ENCODE assay signal across 17 cellular contexts in the genomic region with DNA sequence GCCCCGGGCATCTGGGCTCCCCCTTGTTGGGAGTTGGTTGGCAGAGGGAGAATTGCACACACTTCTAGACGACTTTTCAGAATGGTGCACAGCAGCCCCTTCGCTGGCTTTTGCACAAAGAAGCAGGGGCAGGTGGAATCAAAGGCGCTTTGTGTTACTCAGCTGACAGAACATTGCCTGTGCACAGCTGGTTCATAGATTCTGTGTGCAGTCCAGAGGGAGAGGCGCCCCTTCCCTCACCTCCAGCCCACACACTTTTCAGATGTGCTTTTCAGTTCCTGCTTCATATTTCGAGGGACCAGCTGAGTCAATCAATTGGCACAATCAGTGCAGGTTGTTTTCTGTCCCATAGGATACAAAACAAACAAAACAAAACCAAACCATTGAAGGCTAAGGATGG.
DNase-seq lines count a peak whose midpoint lies in the region; ATAC-seq lines count a peak whose summit lies in the region.
"Had no signal": no experiment of that assay in that cellular context is flagged by ENCODE, and none has a peak within 500 bp of the region (broad histone marks: within the 10 kb centered on the region; RNA-seq: fewer than 3 reads in every experiment).

No MANE protein-coding gene starts in this region.

- no peak overlapping the region for H3K27ac Mint-ChIP-seq in stimulated activated memory B cell treated with anti-CD40 and anti-IgM and Interleukin-4, amounts not matched to agents 10 μg/mL and 1 μg/mL and 100 μg/mL, for 72 hours
- H3K27ac Mint-ChIP-seq in activated naive CD8-positive, alpha-beta T cell treated with anti-CD3 and anti-CD28 coated beads for 36 hours = no peak overlapping the region

- peaks cover 8% of the 10 kb centered on the region for H3K4me1 ChIP-seq in SJCRH30
- H3K4me1 ChIP-seq: A549 had no signal

- H3K36me3 ChIP-seq in SJCRH30 = no peaks in the 10 kb centered on the region

- H3K4me3 ChIP-seq in SJCRH30 = no peak overlapping the region
- H3K4me3 ChIP-seq: A549 had no signal

- DNase-seq in NCI-H345 (lab: John Stamatoyannopoulos, UW) = peak; percentile 12
- DNase-seq in NCI-H345 treated with DMSO at 0.1 percent for 48 hours (lab: John Stamatoyannopoulos, UW; ENCODE audit: unreplicated experiment) = no peak
- DNase-seq in SJCRH30 = peak; percentile 38 to 70
- no peak for DNase-seq in SKM-1 (lab: John Stamatoyannopoulos, UW; ENCODE audit: unreplicated experiment)
- DNase-seq in activated naive CD8-positive, alpha-beta T cell treated with anti-CD3 and anti-CD28 coated beads for 36 hours = no peak
- no peak for DNase-seq in T-helper 2 cell
- DNase-seq: activated CD4-positive, CD25-positive, alpha-beta regulatory T cell; activated effector memory CD4-positive, alpha-beta T cell treated with anti-CD3 and anti-CD28 coated beads, Interleukin-2, amount 50 U/mL, for 16 hours; aorta; DND-41; naive B cell; stimulated activated naive CD8-positive, alpha-beta T cell treated with anti-CD3 and anti-CD28 coated beads, Interleukin-15, amount 100 ng/mL, for 72 hours; T-helper 1 cell had no signal

- no peaks in the 10 kb centered on the region for H3K27me3 Mint-ChIP-seq in stimulated activated memory B cell treated with anti-CD40 and anti-IgM and Interleukin-4, amounts not matched to agents 10 μg/mL and 1 μg/mL and 100 μg/mL, for 72 hours
- no peaks in the 10 kb centered on the region for H3K27me3 Mint-ChIP-seq in activated naive CD8-positive, alpha-beta T cell treated with anti-CD3 and anti-CD28 coated beads for 36 hours
- H3K27me3 Mint-ChIP-seq: stimulated activated naive CD8-positive, alpha-beta T cell treated with anti-CD3 and anti-CD28 coated beads, Interleukin-15, amount 100 ng/mL, for 72 hours had no signal

- H3K4me1 Mint-ChIP-seq in stimulated activated memory B cell treated with anti-CD40 and anti-IgM and Interleukin-4, amounts not matched to agents 10 μg/mL and 1 μg/mL and 100 μg/mL, for 72 hours = no peaks in the 10 kb centered on the region
- no peaks in the 10 kb centered on the region for H3K4me1 Mint-ChIP-seq in activated naive CD8-positive, alpha-beta T cell treated with anti-CD3 and anti-CD28 coated beads for 36 hours
- H3K4me1 Mint-ChIP-seq: naive B cell; stimulated activated naive CD8-positive, alpha-beta T cell treated with anti-CD3 and anti-CD28 coated beads, Interleukin-15, amount 100 ng/mL, for 72 hours had no signal

- H3K27me3 ChIP-seq in SJCRH30 = no peaks in the 10 kb centered on the region

- no peaks in the 10 kb centered on the region for H3K9me3 Mint-ChIP-seq in stimulated activated memory B cell treated with anti-CD40 and anti-IgM and Interleukin-4, amounts not matched to agents 10 μg/mL and 1 μg/mL and 100 μg/mL, for 72 hours
- H3K9me3 Mint-ChIP-seq in activated naive CD8-positive, alpha-beta T cell treated with anti-CD3 and anti-CD28 coated beads for 36 hours = no peaks in the 10 kb centered on the region
- H3K9me3 Mint-ChIP-seq: naive B cell; stimulated activated naive CD8-positive, alpha-beta T cell treated with anti-CD3 and anti-CD28 coated beads, Interleukin-15, amount 100 ng/mL, for 72 hours had no signal

- H3K4me3 Mint-ChIP-seq in stimulated activated memory B cell treated with anti-CD40 and anti-IgM and Interleukin-4, amounts not matched to agents 10 μg/mL and 1 μg/mL and 100 μg/mL, for 72 hours = no peak overlapping the region
- H3K4me3 Mint-ChIP-seq in activated naive CD8-positive, alpha-beta T cell treated with anti-CD3 and anti-CD28 coated beads for 36 hours = no peak overlapping the region
- H3K4me3 Mint-ChIP-seq: naive B cell; stimulated activated naive CD8-positive, alpha-beta T cell treated with anti-CD3 and anti-CD28 coated beads, Interleukin-15, amount 100 ng/mL, for 72 hours had no signal

- H3K36me3 Mint-ChIP-seq in stimulated activated memory B cell treated with anti-CD40 and anti-IgM and Interleukin-4, amounts not matched to agents 10 μg/mL and 1 μg/mL and 100 μg/mL, for 72 hours = no peaks in the 10 kb centered on the region
- H3K36me3 Mint-ChIP-seq in activated naive CD8-positive, alpha-beta T cell treated with anti-CD3 and anti-CD28 coated beads for 36 hours = no peaks in the 10 kb centered on the region
- H3K36me3 Mint-ChIP-seq: naive B cell had no signal

- peak; percentile 90 for ATAC-seq in HG02870 (IDR thresholded peaks at IDR 0.05; ENCODE audit: unreplicated experiment)
- ATAC-seq in stimulated activated memory B cell treated with anti-CD40 and anti-IgM and Interleukin-4, amounts not matched to agents 10 μg/mL and 1 μg/mL and 100 μg/mL, for 72 hours = peak; percentile 59
- ATAC-seq: A549; stimulated activated naive CD8-positive, alpha-beta T cell treated with anti-CD3 and anti-CD28 coated beads, Interleukin-15, amount 100 ng/mL, for 72 hours had no signal

- peak overlapping the region; percentile 34; the same call in 1 of the 2 replicates for H3K27ac ChIP-seq in SJCRH30
- H3K27ac ChIP-seq: A549, C4-2B had no signal

- no peaks in the 10 kb centered on the region for H3K9me3 ChIP-seq in SJCRH30 (replicated peaks)
- H3K9me3 ChIP-seq: A549 had no signal

Comparison
In these comparisons a context has a peak if more than half of its experiments do, and no peak if none do; other contexts are left out.
1. DNase-seq: peak in NCI-H345 (single experiment) and SJCRH30 (2 of 2); none in NCI-H345 treated with DMSO at 0.1 percent for 48 hours (single experiment), SKM-1 (single experiment), activated naive CD8-positive, alpha-beta T cell treated with anti-CD3 and anti-CD28 coated beads for 36 hours (single experiment) and T-helper 2 cell (0 of 5).